ENCODE assay signal across 18 cellular contexts in genomic region chr14:61616524-61617185, GRCh38.
A peak's percentile ranks its signal among the peaks of the same experiment; 100 is the strongest.
DNase-seq lines count a peak whose midpoint lies in the region; ATAC-seq and TF ChIP-seq lines count a peak whose summit lies in the region.
"Had no signal": no experiment of that assay in that cellular context is flagged by ENCODE, and none has a peak within 500 bp of the region (broad histone marks: within the 10 kb centered on the region; RNA-seq: fewer than 3 reads in every experiment).

No MANE protein-coding gene starts in this region.

- POLR2A ChIA-PET in naive thymus-derived CD8-positive, alpha-beta T cell (lab: Charles Lee) = interaction anchor here (0.6 kb wide), 1 partner anchor 18 kb away, joined by 4 read pairs; no protein-coding TSS in a partner anchor

- ATAC-seq in GM21737 (IDR thresholded peaks at IDR 0.05; ENCODE audit: unreplicated experiment) = no peak
- ATAC-seq in naive thymus-derived CD8-positive, alpha-beta T cell = no peak

- H3K4me1 Mint-ChIP-seq in chondrocyte (ENCODE audit: low read depth) = peaks cover 54% of the 10 kb centered on the region
- peaks cover 4 to 18% (median 13%) of the 10 kb centered on the region in 4 donors for H3K4me1 Mint-ChIP-seq in naive thymus-derived CD8-positive, alpha-beta T cell
- H3K4me1 Mint-ChIP-seq: central memory CD8-positive, alpha-beta T cell had no signal

- no peak overlapping the region for H3K4me3 Mint-ChIP-seq in chondrocyte (ENCODE audit: unreplicated experiment)
- H3K4me3 Mint-ChIP-seq in naive thymus-derived CD8-positive, alpha-beta T cell = no peak overlapping the region
- H3K4me3 Mint-ChIP-seq: CD4-positive, alpha-beta T cell; central memory CD8-positive, alpha-beta T cell; naive B cell had no signal

- no peaks in the 10 kb centered on the region for H3K36me3 Mint-ChIP-seq in chondrocyte (ENCODE audit: low read depth)
- H3K36me3 Mint-ChIP-seq in naive thymus-derived CD8-positive, alpha-beta T cell = no peaks in the 10 kb centered on the region
- H3K36me3 Mint-ChIP-seq: naive B cell had no signal

- no peak for TF ChIP-seq CTCF in chondrocyte (IDR thresholded peaks at IDR 0.05)

- peak overlapping the region; percentile 79 for H3K27ac Mint-ChIP-seq in chondrocyte (ENCODE audit: unreplicated experiment)
- no peak overlapping the region for H3K27ac Mint-ChIP-seq in naive thymus-derived CD8-positive, alpha-beta T cell
- H3K27ac Mint-ChIP-seq: activated T-helper 2 cell treated with anti-CD3 and anti-CD28 coated beads, Interferon-gamma antibody, Interleukin-2, Interleukin-4, amounts not matched to agents 10 μg/mL and 5 μg/mL and 100 μg/mL, durations not matched to agents 14 hours and 24 hours and 36 hours; CD4-positive, alpha-beta T cell; naive B cell had no signal

- DNase-seq in EH (ENCODE audit: low read depth) (peak; percentile 85), NCI-H226 (peak; percentile 80), chondrocyte (ENCODE audit: low spot score) (no peak), myocyte (ENCODE audit: low read depth) (peak; percentile 61), NCI-H187 treated with DMSO at 0.1 percent for 48 hours (lab: John Stamatoyannopoulos, UW) (no peak), NOMO-1 (lab: John Stamatoyannopoulos, UW; ENCODE audit: unreplicated experiment in 2 of 2) (no peak)
- no peak for DNase-seq in naive thymus-derived CD8-positive, alpha-beta T cell
- DNase-seq: activated CD4-positive, alpha-beta T cell treated with anti-CD3 and anti-CD28 coated beads for 48 hours; CD4-positive, alpha-beta T cell; esophagus squamous epithelium; KG1; naive B cell; NCI-H2081 treated with DMSO at 0.1 percent for 48 hours; sigmoid colon; T-helper 1 cell had no signal

- no peaks in the 10 kb centered on the region for H3K27me3 Mint-ChIP-seq in chondrocyte (ENCODE audit: low read depth)
- no peaks in the 10 kb centered on the region for H3K27me3 Mint-ChIP-seq in naive thymus-derived CD8-positive, alpha-beta T cell
- H3K27me3 Mint-ChIP-seq: CD4-positive, alpha-beta T cell; central memory CD8-positive, alpha-beta T cell; naive B cell had no signal

- no peaks in the 10 kb centered on the region for H3K9me3 Mint-ChIP-seq in chondrocyte (ENCODE audit: low read depth)
- H3K9me3 Mint-ChIP-seq in naive thymus-derived CD8-positive, alpha-beta T cell = no peaks in the 10 kb centered on the region
- H3K9me3 Mint-ChIP-seq: activated T-helper 2 cell treated with anti-CD3 and anti-CD28 coated beads, Interferon-gamma antibody, Interleukin-2, Interleukin-4, amounts not matched to agents 10 μg/mL and 5 μg/mL and 100 μg/mL, durations not matched to agents 14 hours and 24 hours and 36 hours; CD4-positive, alpha-beta T cell; central memory CD8-positive, alpha-beta T cell; naive B cell had no signal

Comparison
In these comparisons a context has a peak if more than half of its experiments do, and no peak if none do; other contexts are left out.
1. DNase-seq: peak in EH (single experiment), NCI-H226 (single experiment) and myocyte (single experiment); none in chondrocyte (single experiment), NCI-H187 treated with DMSO at 0.1 percent for 48 hours (single experiment), NOMO-1 (0 of 2) and naive thymus-derived CD8-positive, alpha-beta T cell (0 of 10).